ENCODE assay signal across 2 cellular contexts in the genomic region with DNA sequence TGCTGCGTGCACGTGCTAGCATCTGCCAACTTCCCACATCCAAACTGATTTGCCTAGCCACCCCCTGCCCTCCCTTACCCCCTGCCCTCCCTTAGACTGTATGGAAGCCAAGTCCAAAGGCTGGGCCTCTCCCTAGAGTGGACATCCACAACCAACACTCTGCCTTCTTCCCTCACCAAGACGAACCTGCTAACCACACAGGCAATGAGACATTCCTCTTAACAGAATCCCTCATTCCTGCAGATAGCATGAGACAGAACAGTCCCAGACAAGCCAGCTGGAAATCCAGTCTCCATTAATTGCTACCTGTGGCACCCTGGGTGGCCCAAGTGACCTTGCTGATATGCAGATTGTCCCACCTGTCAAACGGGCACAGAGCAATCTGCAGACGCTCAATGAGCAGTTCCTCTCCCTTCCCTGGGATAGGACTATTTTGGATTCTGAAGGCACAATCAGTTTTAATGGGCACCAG.
TF ChIP-seq lines count a peak whose summit lies in the region.

No MANE protein-coding gene starts in this region.

TF ChIP-seq in GM23338, 12 proteins besides CTCF, POLR2A, EP300 and RAD21 (continued from another document and continues in another):
- TF ChIP-seq, protein P1, sequence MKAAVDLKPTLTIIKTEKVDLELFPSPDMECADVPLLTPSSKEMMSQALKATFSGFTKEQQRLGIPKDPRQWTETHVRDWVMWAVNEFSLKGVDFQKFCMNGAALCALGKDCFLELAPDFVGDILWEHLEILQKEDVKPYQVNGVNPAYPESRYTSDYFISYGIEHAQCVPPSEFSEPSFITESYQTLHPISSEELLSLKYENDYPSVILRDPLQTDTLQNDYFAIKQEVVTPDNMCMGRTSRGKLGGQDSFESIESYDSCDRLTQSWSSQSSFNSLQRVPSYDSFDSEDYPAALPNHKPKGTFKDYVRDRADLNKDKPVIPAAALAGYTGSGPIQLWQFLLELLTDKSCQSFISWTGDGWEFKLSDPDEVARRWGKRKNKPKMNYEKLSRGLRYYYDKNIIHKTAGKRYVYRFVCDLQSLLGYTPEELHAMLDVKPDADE (IDR thresholded peaks at IDR 0.05) = no peak
- no peak for TF ChIP-seq CREB1 (CRISPR knock-in tag; IDR thresholded peaks at IDR 0.05; ENCODE audit: low read depth)
- no peak for TF ChIP-seq ZNF331 (CRISPR knock-in tag; IDR thresholded peaks at IDR 0.05; ENCODE audit: low read depth)
- no peak for TF ChIP-seq EZH2 (IDR thresholded peaks at IDR 0.05; ENCODE audit: low read depth, unreplicated experiment)
- TF ChIP-seq STAT1 (IDR thresholded peaks at IDR 0.05; ENCODE audit: unreplicated experiment) = no peak
- no peak for TF ChIP-seq NANOG (IDR thresholded peaks at IDR 0.05; ENCODE audit: borderline replicate concordance)
- no peak for TF ChIP-seq EZH2phosphoT487 (IDR thresholded peaks at IDR 0.05; ENCODE audit: unreplicated experiment)
- TF ChIP-seq, protein P2, sequence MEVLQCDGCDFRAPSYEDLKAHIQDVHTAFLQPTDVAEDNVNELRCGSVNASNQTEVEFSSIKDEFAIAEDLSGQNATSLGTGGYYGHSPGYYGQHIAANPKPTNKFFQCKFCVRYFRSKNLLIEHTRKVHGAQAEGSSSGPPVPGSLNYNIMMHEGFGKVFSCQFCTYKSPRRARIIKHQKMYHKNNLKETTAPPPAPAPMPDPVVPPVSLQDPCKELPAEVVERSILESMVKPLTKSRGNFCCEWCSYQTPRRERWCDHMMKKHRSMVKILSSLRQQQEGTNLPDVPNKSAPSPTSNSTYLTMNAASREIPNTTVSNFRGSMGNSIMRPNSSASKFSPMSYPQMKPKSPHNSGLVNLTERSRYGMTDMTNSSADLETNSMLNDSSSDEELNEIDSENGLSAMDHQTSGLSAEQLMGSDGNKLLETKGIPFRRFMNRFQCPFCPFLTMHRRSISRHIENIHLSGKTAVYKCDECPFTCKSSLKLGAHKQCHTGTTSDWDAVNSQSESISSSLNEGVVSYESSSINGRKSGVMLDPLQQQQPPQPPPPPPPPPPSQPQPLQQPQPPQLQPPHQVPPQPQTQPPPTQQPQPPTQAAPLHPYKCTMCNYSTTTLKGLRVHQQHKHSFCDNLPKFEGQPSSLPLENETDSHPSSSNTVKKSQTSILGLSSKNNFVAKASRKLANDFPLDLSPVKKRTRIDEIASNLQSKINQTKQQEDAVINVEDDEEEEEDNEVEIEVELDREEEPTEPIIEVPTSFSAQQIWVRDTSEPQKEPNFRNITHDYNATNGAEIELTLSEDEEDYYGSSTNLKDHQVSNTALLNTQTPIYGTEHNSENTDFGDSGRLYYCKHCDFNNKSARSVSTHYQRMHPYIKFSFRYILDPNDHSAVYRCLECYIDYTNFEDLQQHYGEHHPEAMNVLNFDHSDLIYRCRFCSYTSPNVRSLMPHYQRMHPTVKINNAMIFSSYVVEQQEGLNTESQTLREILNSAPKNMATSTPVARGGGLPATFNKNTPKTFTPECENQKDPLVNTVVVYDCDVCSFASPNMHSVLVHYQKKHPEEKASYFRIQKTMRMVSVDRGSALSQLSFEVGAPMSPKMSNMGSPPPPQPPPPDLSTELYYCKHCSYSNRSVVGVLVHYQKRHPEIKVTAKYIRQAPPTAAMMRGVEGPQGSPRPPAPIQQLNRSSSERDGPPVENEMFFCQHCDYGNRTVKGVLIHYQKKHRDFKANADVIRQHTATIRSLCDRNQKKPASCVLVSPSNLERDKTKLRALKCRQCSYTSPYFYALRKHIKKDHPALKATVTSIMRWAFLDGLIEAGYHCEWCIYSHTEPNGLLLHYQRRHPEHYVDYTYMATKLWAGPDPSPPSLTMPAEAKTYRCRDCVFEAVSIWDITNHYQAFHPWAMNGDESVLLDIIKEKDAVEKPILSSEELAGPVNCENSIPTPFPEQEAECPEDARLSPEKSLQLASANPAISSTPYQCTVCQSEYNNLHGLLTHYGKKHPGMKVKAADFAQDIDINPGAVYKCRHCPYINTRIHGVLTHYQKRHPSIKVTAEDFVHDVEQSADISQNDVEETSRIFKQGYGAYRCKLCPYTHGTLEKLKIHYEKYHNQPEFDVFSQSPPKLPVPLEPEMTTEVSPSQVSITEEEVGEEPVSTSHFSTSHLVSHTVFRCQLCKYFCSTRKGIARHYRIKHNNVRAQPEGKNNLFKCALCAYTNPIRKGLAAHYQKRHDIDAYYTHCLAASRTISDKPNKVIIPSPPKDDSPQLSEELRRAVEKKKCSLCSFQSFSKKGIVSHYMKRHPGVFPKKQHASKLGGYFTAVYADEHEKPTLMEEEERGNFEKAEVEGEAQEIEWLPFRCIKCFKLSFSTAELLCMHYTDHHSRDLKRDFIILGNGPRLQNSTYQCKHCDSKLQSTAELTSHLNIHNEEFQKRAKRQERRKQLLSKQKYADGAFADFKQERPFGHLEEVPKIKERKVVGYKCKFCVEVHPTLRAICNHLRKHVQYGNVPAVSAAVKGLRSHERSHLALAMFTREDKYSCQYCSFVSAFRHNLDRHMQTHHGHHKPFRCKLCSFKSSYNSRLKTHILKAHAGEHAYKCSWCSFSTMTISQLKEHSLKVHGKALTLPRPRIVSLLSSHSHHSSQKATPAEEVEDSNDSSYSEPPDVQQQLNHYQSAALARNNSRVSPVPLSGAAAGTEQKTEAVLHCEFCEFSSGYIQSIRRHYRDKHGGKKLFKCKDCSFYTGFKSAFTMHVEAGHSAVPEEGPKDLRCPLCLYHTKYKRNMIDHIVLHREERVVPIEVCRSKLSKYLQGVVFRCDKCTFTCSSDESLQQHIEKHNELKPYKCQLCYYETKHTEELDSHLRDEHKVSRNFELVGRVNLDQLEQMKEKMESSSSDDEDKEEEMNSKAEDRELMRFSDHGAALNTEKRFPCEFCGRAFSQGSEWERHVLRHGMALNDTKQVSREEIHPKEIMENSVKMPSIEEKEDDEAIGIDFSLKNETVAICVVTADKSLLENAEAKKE (CRISPR knock-in tag; IDR thresholded peaks at IDR 0.05) = no peak
- TF ChIP-seq, protein P3, sequence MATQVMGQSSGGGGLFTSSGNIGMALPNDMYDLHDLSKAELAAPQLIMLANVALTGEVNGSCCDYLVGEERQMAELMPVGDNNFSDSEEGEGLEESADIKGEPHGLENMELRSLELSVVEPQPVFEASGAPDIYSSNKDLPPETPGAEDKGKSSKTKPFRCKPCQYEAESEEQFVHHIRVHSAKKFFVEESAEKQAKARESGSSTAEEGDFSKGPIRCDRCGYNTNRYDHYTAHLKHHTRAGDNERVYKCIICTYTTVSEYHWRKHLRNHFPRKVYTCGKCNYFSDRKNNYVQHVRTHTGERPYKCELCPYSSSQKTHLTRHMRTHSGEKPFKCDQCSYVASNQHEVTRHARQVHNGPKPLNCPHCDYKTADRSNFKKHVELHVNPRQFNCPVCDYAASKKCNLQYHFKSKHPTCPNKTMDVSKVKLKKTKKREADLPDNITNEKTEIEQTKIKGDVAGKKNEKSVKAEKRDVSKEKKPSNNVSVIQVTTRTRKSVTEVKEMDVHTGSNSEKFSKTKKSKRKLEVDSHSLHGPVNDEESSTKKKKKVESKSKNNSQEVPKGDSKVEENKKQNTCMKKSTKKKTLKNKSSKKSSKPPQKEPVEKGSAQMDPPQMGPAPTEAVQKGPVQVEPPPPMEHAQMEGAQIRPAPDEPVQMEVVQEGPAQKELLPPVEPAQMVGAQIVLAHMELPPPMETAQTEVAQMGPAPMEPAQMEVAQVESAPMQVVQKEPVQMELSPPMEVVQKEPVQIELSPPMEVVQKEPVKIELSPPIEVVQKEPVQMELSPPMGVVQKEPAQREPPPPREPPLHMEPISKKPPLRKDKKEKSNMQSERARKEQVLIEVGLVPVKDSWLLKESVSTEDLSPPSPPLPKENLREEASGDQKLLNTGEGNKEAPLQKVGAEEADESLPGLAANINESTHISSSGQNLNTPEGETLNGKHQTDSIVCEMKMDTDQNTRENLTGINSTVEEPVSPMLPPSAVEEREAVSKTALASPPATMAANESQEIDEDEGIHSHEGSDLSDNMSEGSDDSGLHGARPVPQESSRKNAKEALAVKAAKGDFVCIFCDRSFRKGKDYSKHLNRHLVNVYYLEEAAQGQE (IDR thresholded peaks at IDR 0.05; ENCODE audit: unreplicated experiment) = no peak

TF ChIP-seq in H1, 55 proteins besides CTCF, POLR2A, EP300 and RAD21 (continued from another document):
- TF ChIP-seq RNF2 (IDR thresholded peaks at IDR 0.05; ENCODE audit: borderline replicate concordance, low read depth, low read length, missing control alignments, poor library complexity, severe bottlenecking) (no peak), GABPA (IDR thresholded peaks at IDR 0.05; ENCODE audit: borderline replicate concordance, insufficient read depth, low read length) (no peak), SAP30 (IDR thresholded peaks at IDR 0.05; ENCODE audit: insufficient read depth, insufficient replicate concordance, low read length) (no peak), SRF (IDR thresholded peaks at IDR 0.05; ENCODE audit: low read depth, low read length) (no peak), BCL11A (IDR thresholded peaks at IDR 0.05; ENCODE audit: low read depth in 2 of 2, low read length in 2 of 2) (no peak), HDAC6 (IDR thresholded peaks at IDR 0.05; ENCODE audit: low read depth, low read length) (no peak), SUZ12 (IDR thresholded peaks at IDR 0.05; ENCODE audit: low read length) (no peak), CREB1 (IDR thresholded peaks at IDR 0.05) (no peak), KDM5A (IDR thresholded peaks at IDR 0.05; ENCODE audit: low read length) (no peak), POLR2AphosphoS5 (IDR thresholded peaks at IDR 0.05; ENCODE audit: low read depth, low read length) (no peak), HDAC2 (IDR thresholded peaks at IDR 0.05; ENCODE audit: borderline replicate concordance in 1 of 2, low read depth in 2 of 2, low read length in 2 of 2) (no peak), CHD1 (IDR thresholded peaks at IDR 0.05; ENCODE audit: low read depth, low read length) (no peak), GTF2F1 (IDR thresholded peaks at IDR 0.05; ENCODE audit: borderline replicate concordance, low read depth, low read length) (no peak), ZNF274 (IDR thresholded peaks at IDR 0.05; ENCODE audit: borderline replicate concordance, extremely low read depth, low read length) (no peak), TAF7 (optimal IDR thresholded peaks at IDR 0.05; ENCODE audit: borderline replicate concordance, low read depth, low read length) (no peak), EGR1 (IDR thresholded peaks at IDR 0.05; ENCODE audit: borderline replicate concordance, low read depth, low read length) (no peak), KDM1A (IDR thresholded peaks at IDR 0.05; ENCODE audit: borderline replicate concordance, low read length) (no peak)
- TF ChIP-seq, protein P4, sequence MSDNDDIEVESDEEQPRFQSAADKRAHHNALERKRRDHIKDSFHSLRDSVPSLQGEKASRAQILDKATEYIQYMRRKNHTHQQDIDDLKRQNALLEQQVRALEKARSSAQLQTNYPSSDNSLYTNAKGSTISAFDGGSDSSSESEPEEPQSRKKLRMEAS (IDR thresholded peaks at IDR 0.05) = no peak
